ENCODE assay signal across 21 cellular contexts in genomic region chr5:84518862-84519261, GRCh38.
"Had no signal": no experiment of that assay in that cellular context is flagged by ENCODE, and none has a peak within 500 bp of the region (broad histone marks: within the 10 kb centered on the region; RNA-seq: fewer than 3 reads in every experiment).

No MANE protein-coding gene starts in this region.

- FAIRE-seq: RCC 7860 had no signal

- H3K9me3 ChIP-seq: SJSA1 had no signal

- H3K4me3 ChIP-seq: SJSA1, SK-N-MC had no signal

- H3K4me1 ChIP-seq: SJSA1 had no signal

- H3K27ac ChIP-seq: HL-60, SJSA1, SK-N-MC had no signal

- H3K27me3 ChIP-seq: SJSA1 had no signal

- H3K36me3 ChIP-seq: SJSA1 had no signal

- DNase-seq: KBM-7, MV-4-11, NCI-H1048, NCI-H1105, NCI-H1417, NCI-H1436 treated with DMSO at 0.1 percent for 48 hours, NCI-H1694, NCI-H1930, NCI-H2081, NCI-H2107, NCI-H2227 treated with DMSO at 0.1 percent for 48 hours, NCI-H524 treated with DMSO at 0.1 percent for 48 hours, NCI-H69, NCI-H774, Right ventricle myocardium superior, RPMI8226, SIG-M5 had no signal
